ENCODE assay signal across 8 cellular contexts in the genomic region with DNA sequence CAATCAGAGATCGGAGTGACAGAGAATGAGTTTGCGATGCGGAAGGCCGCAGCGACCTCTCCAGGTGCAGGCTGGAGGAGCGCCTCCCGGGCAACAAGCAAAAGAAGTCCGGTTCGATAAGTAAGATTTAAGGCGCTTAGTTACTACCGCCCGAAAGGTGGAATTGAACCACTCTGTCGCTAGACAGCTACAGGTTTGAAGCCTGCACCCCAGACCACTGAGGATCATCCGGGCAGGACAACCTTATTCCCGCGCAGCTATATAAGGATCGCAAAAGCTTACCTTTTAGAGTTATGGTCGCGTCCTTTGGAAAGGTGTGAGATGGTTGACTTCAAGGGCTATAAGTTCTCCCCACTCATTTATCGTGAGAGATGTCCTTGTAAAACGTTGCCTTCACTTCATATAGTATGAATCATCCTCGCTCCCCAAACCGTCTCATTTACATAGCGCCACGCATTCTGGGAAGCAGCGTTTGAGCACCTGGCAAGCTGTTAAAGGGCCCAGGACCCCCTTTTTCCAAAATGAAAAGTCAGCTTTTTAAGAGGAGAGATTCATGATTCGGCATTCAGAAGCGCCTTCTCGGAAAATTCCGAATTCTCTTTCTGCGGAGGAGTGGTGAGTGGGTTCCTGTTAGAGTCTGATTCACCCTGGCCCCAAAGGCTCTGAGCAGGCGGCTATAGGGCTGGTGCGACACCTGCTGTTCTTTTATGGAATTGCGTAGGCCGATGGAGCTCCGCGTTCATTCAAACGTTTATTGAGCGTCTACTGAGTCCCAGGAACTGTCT. TPM values are rescaled to one million over a fixed set of nuclear protein-coding genes. Genes with fewer than 3 reads are reported as not detected.
DNase-seq lines count a peak whose midpoint lies in the region; ATAC-seq, FAIRE-seq and TF ChIP-seq lines count a peak whose summit lies in the region.

No MANE protein-coding gene starts in this region.

- TF ChIP-seq EP300 in HepG2 (IDR thresholded peaks at IDR 0.05; ENCODE audit: low read depth in 2 of 2, low read length in 2 of 2) (peak in 1 of 2 experiments; percentile 13; a peak in 1 of 4 replicates), HepG2 (CRISPR knock-in tag; IDR thresholded peaks at IDR 0.05; ENCODE audit: borderline replicate concordance) (no peak)

- WGBS in HepG2 (ENCODE audit: low lambda C conversion rate) = 3% methylated on average over 21 of the region's 39 CpGs

- H4K20me1 ChIP-seq in HepG2 (ENCODE audit: insufficient read depth, low read length) = no peaks in the 10 kb centered on the region

- TF ChIP-seq RAD21 in HepG2 (CRISPR knock-in tag; IDR thresholded peaks at IDR 0.05) = peak; percentile 92

- H3K79me2 ChIP-seq in HepG2 (ENCODE audit: insufficient read depth, low read length) = no peaks in the 10 kb centered on the region

- POLR2A ChIA-PET in BJ (lab: Charles Lee) = interaction anchor here (0.6 to 1.5 kb wide), 3 partner anchors 9 to 292 kb away, joined by 3 to 7 read pairs (median 7); no protein-coding TSS in a partner anchor
- POLR2A ChIA-PET in HepG2 (lab: Yijun Ruan, JAX) = interaction anchor here (0.7 to 2.3 kb wide), 8 partner anchors 10 to 74 kb away, joined by 3 to 33 read pairs (median 8); a partner anchor contains a TSS

- H2AFZ ChIP-seq in HepG2 (ENCODE audit: low read length) = peak overlapping the region; percentile 75

- intact Hi-C loops in HepG2 (cut with micrococcal nuclease; ENCODE audit: unreplicated experiment) = loop anchor here (1.0 kb wide), 2 partner anchors 39 to 51 kb away; no protein-coding TSS in a partner anchor

- peak overlapping the region; percentile 53 for H3K4me3 ChIP-seq in BJ (ENCODE audit: low read depth, low read length)
- H3K4me3 ChIP-seq in HepG2 (replicated peaks in 1 of 3; ENCODE audit: insufficient read depth in 1 of 3, low read depth in 2 of 3, low read length in 3 of 3) = peak overlapping the region; percentile 60 to 70 (median 66)

- peak overlapping the region; percentile 88 for H3K9ac ChIP-seq in HepG2 (ENCODE audit: insufficient read depth, low read depth, low read length)

- no peaks in the 10 kb centered on the region for H3K9me3 ChIP-seq in HepG2 (ENCODE audit: low read length)

- H3K27me3 ChIP-seq in BJ (ENCODE audit: control insufficient read depth, insufficient read depth, low read length) (no peaks in the 10 kb centered on the region), HepG2 (ENCODE audit: control insufficient read depth in 1 of 2, insufficient read depth in 2 of 2, low read length in 2 of 2) (peaks cover 0 to 16% of the 10 kb centered on the region in 2 experiments; a peak in 2 of 5 replicates)

- peak overlapping the region; percentile 90 for H3K27ac ChIP-seq in HepG2 (ENCODE audit: extremely low read length, insufficient read depth, low read length)

- H3K36me3 ChIP-seq in BJ (ENCODE audit: control insufficient read depth, insufficient read depth, low read length) = no peaks in the 10 kb centered on the region
- no peaks in the 10 kb centered on the region for H3K36me3 ChIP-seq in HepG2 (replicated peaks in 1 of 2; ENCODE audit: control insufficient read depth in 1 of 2, insufficient read depth in 2 of 2, low read length in 2 of 2)

- in situ Hi-C loops in HepG2 (cut with HindIII; ENCODE audit: extremely low pct_ligation_motif_present, low pct_unique_long_range_greater_than_20kb) = loop anchor here (5.0 to 10.0 kb wide), 2 partner anchors 36 to 54 kb away; a partner anchor contains a TSS

- FAIRE-seq in HepG2 (lab: Jason Lieb, UNC) = peak; percentile 90

- CTCF ChIA-PET in BJ (lab: Yijun Ruan, JAX) = interaction anchor here (0.7 to 23.1 kb wide), 31 partner anchors 9 to 386 kb away, joined by 3 to 764 read pairs (median 7); a partner anchor contains a TSS
- CTCF ChIA-PET in HepG2 (lab: Yijun Ruan, JAX; ENCODE audit: low intra/inter-chr PET ratio, low total read pairs) = interaction anchor here (0.7 to 3.5 kb wide), 6 partner anchors 32 to 91 kb away, joined by 3 to 117 read pairs (median 14); a partner anchor contains a TSS

- DNase-seq in BJ (ENCODE audit: low read depth) (no peak), NCI-H510A (lab: John Stamatoyannopoulos, UW) (peak; percentile 86), dedifferentiated amniotic fluid mesenchymal stem cell (ENCODE audit: extremely low spot score) (peak; percentile 91), HepG2 (ENCODE audit: low spot score) (peak; percentile 91)
- peak; percentile 86 to 94 for DNase-seq in activated CD4-positive, alpha-beta T cell treated with anti-CD3 and anti-CD28 coated beads for 4 hours
- peak; percentile 88 for DNase-seq in stimulated activated CD4-positive, alpha-beta T cell treated with anti-CD3 and anti-CD28 coated beads, Interleukin-4, amount 100 ng/mL, for 1 hour

- BruUV-seq in HepG2 (replicated peaks; lab: Mats Ljungman, UMichigan) = no TSS peak

- TF ChIP-seq POLR2A in GM19099 (IDR thresholded peaks at IDR 0.05; ENCODE audit: extremely low read depth, insufficient read length, low read depth) (peak; percentile 61), HepG2 (IDR thresholded peaks at IDR 0.05; ENCODE audit: insufficient read depth in 1 of 2, low read depth in 2 of 2, low read length in 2 of 2) (0 out of 4 replicates have a peak, but pooled peaks of 1 of the 2 experiments have one; percentile 38)

- ATAC-seq in HG03432 (IDR thresholded peaks at IDR 0.05; ENCODE audit: unreplicated experiment) (peak; percentile 74), HepG2 (peak; percentile 88)

- peak overlapping the region; percentile 86 for H3K4me2 ChIP-seq in HepG2 (ENCODE audit: low read depth, low read length)

- peak; percentile 93 for TF ChIP-seq CTCF in BJ (IDR thresholded peaks at IDR 0.05; ENCODE audit: insufficient read depth, low read depth, low read length)
- TF ChIP-seq CTCF in HepG2 (CRISPR knock-in tag; IDR thresholded peaks at IDR 0.05) = peak; percentile 93

- peaks cover 36% of the 10 kb centered on the region for H3K4me1 ChIP-seq in HepG2 (ENCODE audit: insufficient read depth, low read length)

RNA-seq across cellular contexts. Expression of a gene that starts 10.8 kb away (rescaled TPM):
- polyA plus RNA-seq in BJ (2011; rRNA removed) (2.6 and 4.5 TPM in 2 replicates), HepG2 (2011; rRNA removed) (2.8 TPM in 2 replicates)
- polyA minus RNA-seq in BJ (2011; rRNA and poly(A)+ RNA removed) = 10.1 and 15.8 TPM in 2 replicates
- total RNA-seq in HepG2 (2016; rRNA removed; fragmentation: Illumina TruSeq; extraction: Trizol) = 0.21 and 6.0 TPM in 2 replicates
- 0.79 and 0.91 TPM in 2 replicates for total RNA-seq in HepG2 (2016; cell fraction: cytosol; rRNA removed; fragmentation: Illumina TruSeq; extraction: Trizol; ENCODE audit: low read depth)
- total RNA-seq in HepG2 (2016; cell fraction: insoluble cytoplasmic fraction; rRNA removed; fragmentation: Illumina TruSeq; extraction: Trizol) = 0.37 and 5.7 TPM in 2 replicates
- total RNA-seq in HepG2 (2016; cell fraction: membrane; rRNA removed; fragmentation: Illumina TruSeq; extraction: Trizol) = 0.93 and 1.2 TPM in 2 replicates
- 17.8 and 18.2 TPM in 2 replicates for total RNA-seq in HepG2 (2016; cell fraction: nucleus; rRNA removed; fragmentation: Illumina TruSeq; extraction: Trizol)
- 0.67 and 0.69 TPM in 2 replicates for polyA plus RNA-seq in HepG2 (2011; cell fraction: cytosol; rRNA removed)
- polyA plus RNA-seq in HepG2 (2011; cell fraction: nucleus; rRNA removed) = 23.1 and 35.9 TPM in 2 replicates
- polyA plus RNA-seq in HepG2 (2012) = 0.51 and 1.1 TPM in 2 replicates
- not detected in 2 replicates for polyA plus RNA-seq in HepG2 (2016; cell fraction: cytosol; fragmentation: Illumina TruSeq; extraction: Trizol; ENCODE audit: low read depth)
- 0.35 and 0.74 TPM in 2 replicates for polyA plus RNA-seq in HepG2 (2016; cell fraction: insoluble cytoplasmic fraction; fragmentation: Illumina TruSeq; extraction: Trizol; ENCODE audit: low read depth)
- 0.17 and 0.41 TPM in 2 replicates for polyA plus RNA-seq in HepG2 (2016; cell fraction: membrane; fragmentation: Illumina TruSeq; extraction: Trizol; ENCODE audit: low read depth)
- polyA plus RNA-seq in HepG2 (2016; cell fraction: nucleus; fragmentation: Illumina TruSeq; extraction: Trizol; ENCODE audit: insufficient read depth, low read depth) = 17.9 and 36.0 TPM in 2 replicates
- polyA minus RNA-seq in HepG2 (2011; rRNA and poly(A)+ RNA removed; ENCODE audit: low replicate concordance) = 16.2 and 24.3 TPM in 2 replicates
- 1.5 and 2.2 TPM in 2 replicates for polyA minus RNA-seq in HepG2 (2011; cell fraction: cytosol; rRNA and poly(A)+ RNA removed)
- polyA minus RNA-seq in HepG2 (2011; cell fraction: nucleus; rRNA and poly(A)+ RNA removed) = 32.3 and 48.2 TPM in 2 replicates

RNA-seq across cellular contexts. Expression of a gene that starts 18.2 kb away (rescaled TPM):
- polyA plus RNA-seq in BJ (2011; rRNA removed) (27.3 and 42.3 TPM in 2 replicates), HepG2 (2011; rRNA removed) (17.1 and 18.0 TPM in 2 replicates)
- 19.1 and 27.1 TPM in 2 replicates for polyA minus RNA-seq in BJ (2011; rRNA and poly(A)+ RNA removed)
- total RNA-seq in HepG2 (2016; rRNA removed; fragmentation: Illumina TruSeq; extraction: Trizol) = 2.1 and 2.9 TPM in 2 replicates
- 5.1 and 6.2 TPM in 2 replicates for total RNA-seq in HepG2 (2016; cell fraction: cytosol; rRNA removed; fragmentation: Illumina TruSeq; extraction: Trizol; ENCODE audit: low read depth)
- total RNA-seq in HepG2 (2016; cell fraction: insoluble cytoplasmic fraction; rRNA removed; fragmentation: Illumina TruSeq; extraction: Trizol) = 2.0 and 3.5 TPM in 2 replicates
- 6.2 and 8.3 TPM in 2 replicates for total RNA-seq in HepG2 (2016; cell fraction: membrane; rRNA removed; fragmentation: Illumina TruSeq; extraction: Trizol)
- 2.3 and 2.8 TPM in 2 replicates for total RNA-seq in HepG2 (2016; cell fraction: nucleus; rRNA removed; fragmentation: Illumina TruSeq; extraction: Trizol)
- polyA plus RNA-seq in HepG2 (2011; cell fraction: cytosol; rRNA removed) = 13.2 and 17.0 TPM in 2 replicates
- 12.6 and 14.7 TPM in 2 replicates for polyA plus RNA-seq in HepG2 (2011; cell fraction: nucleus; rRNA removed)
- polyA plus RNA-seq in HepG2 (2012) = 11.2 and 15.2 TPM in 2 replicates
- polyA plus RNA-seq in HepG2 (2016; cell fraction: cytosol; fragmentation: Illumina TruSeq; extraction: Trizol; ENCODE audit: low read depth) = 8.6 and 9.5 TPM in 2 replicates
- polyA plus RNA-seq in HepG2 (2016; cell fraction: insoluble cytoplasmic fraction; fragmentation: Illumina TruSeq; extraction: Trizol; ENCODE audit: low read depth) = 3.9 and 4.7 TPM in 2 replicates
- 9.5 and 9.7 TPM in 2 replicates for polyA plus RNA-seq in HepG2 (2016; cell fraction: membrane; fragmentation: Illumina TruSeq; extraction: Trizol; ENCODE audit: low read depth)
- polyA plus RNA-seq in HepG2 (2016; cell fraction: nucleus; fragmentation: Illumina TruSeq; extraction: Trizol; ENCODE audit: insufficient read depth, low read depth) = 11.0 and 11.5 TPM in 2 replicates
- polyA minus RNA-seq in HepG2 (2011; rRNA and poly(A)+ RNA removed; ENCODE audit: low replicate concordance) = 6.0 and 30.0 TPM in 2 replicates
- polyA minus RNA-seq in HepG2 (2011; cell fraction: cytosol; rRNA and poly(A)+ RNA removed) = 7.6 and 8.3 TPM in 2 replicates
- 7.1 and 7.6 TPM in 2 replicates for polyA minus RNA-seq in HepG2 (2011; cell fraction: nucleus; rRNA and poly(A)+ RNA removed)

RNA-seq across cellular contexts. Expression of a gene that starts 19.6 kb away (rescaled TPM):
- 1.0 and 1.2 TPM in 2 replicates for polyA plus RNA-seq in BJ (2011; rRNA removed)
- polyA minus RNA-seq in BJ (2011; rRNA and poly(A)+ RNA removed) = 0.66 TPM in 1 of 2 replicates, not detected in the other
- 0.31 and 0.67 TPM in 2 replicates for total RNA-seq in HepG2 (2016; rRNA removed; fragmentation: Illumina TruSeq; extraction: Trizol)
- 0.53 and 0.71 TPM in 2 replicates for total RNA-seq in HepG2 (2016; cell fraction: cytosol; rRNA removed; fragmentation: Illumina TruSeq; extraction: Trizol; ENCODE audit: low read depth)
- 0.48 and 0.91 TPM in 2 replicates for total RNA-seq in HepG2 (2016; cell fraction: insoluble cytoplasmic fraction; rRNA removed; fragmentation: Illumina TruSeq; extraction: Trizol)
- 0.72 and 1.2 TPM in 2 replicates for total RNA-seq in HepG2 (2016; cell fraction: membrane; rRNA removed; fragmentation: Illumina TruSeq; extraction: Trizol)
- total RNA-seq in HepG2 (2016; cell fraction: nucleus; rRNA removed; fragmentation: Illumina TruSeq; extraction: Trizol) = not detected in 2 replicates
- 1.3 and 1.8 TPM in 2 replicates for polyA plus RNA-seq in HepG2 (2011; rRNA removed)
- polyA plus RNA-seq in HepG2 (2011; cell fraction: cytosol; rRNA removed) = 2.6 TPM in 2 replicates
- 1.1 and 2.1 TPM in 2 replicates for polyA plus RNA-seq in HepG2 (2011; cell fraction: nucleus; rRNA removed)
- 1.4 and 1.9 TPM in 2 replicates for polyA plus RNA-seq in HepG2 (2012)
- polyA plus RNA-seq in HepG2 (2016; cell fraction: cytosol; fragmentation: Illumina TruSeq; extraction: Trizol; ENCODE audit: low read depth) = 0.86 and 1.5 TPM in 2 replicates
- 0.76 TPM in 1 of 2 replicates, not detected in the other for polyA plus RNA-seq in HepG2 (2016; cell fraction: insoluble cytoplasmic fraction; fragmentation: Illumina TruSeq; extraction: Trizol; ENCODE audit: low read depth)
- polyA plus RNA-seq in HepG2 (2016; cell fraction: membrane; fragmentation: Illumina TruSeq; extraction: Trizol; ENCODE audit: low read depth) = 0.77 and 1.1 TPM in 2 replicates
- 1.2 TPM in 1 of 2 replicates, not detected in the other for polyA plus RNA-seq in HepG2 (2016; cell fraction: nucleus; fragmentation: Illumina TruSeq; extraction: Trizol; ENCODE audit: insufficient read depth, low read depth)
- polyA minus RNA-seq in HepG2 (2011; rRNA and poly(A)+ RNA removed; ENCODE audit: low replicate concordance) = 0.23 TPM in 1 of 2 replicates, not detected in the other
- polyA minus RNA-seq in HepG2 (2011; cell fraction: cytosol; rRNA and poly(A)+ RNA removed) = not detected in 2 replicates
- polyA minus RNA-seq in HepG2 (2011; cell fraction: nucleus; rRNA and poly(A)+ RNA removed) = 0.50 TPM in 1 of 2 replicates, not detected in the other

RNA-seq across cellular contexts. Expression of a gene that starts 28.6 kb away (rescaled TPM):
- polyA plus RNA-seq in BJ (2011; rRNA removed) (110 and 117 TPM in 2 replicates), HepG2 (2011; rRNA removed) (41.8 and 49.1 TPM in 2 replicates)
- 119 and 157 TPM in 2 replicates for polyA minus RNA-seq in BJ (2011; rRNA and poly(A)+ RNA removed)
- 64.6 and 67.1 TPM in 2 replicates for total RNA-seq in HepG2 (2016; rRNA removed; fragmentation: Illumina TruSeq; extraction: Trizol)
- total RNA-seq in HepG2 (2016; cell fraction: cytosol; rRNA removed; fragmentation: Illumina TruSeq; extraction: Trizol; ENCODE audit: low read depth) = 22.8 and 24.0 TPM in 2 replicates
- total RNA-seq in HepG2 (2016; cell fraction: insoluble cytoplasmic fraction; rRNA removed; fragmentation: Illumina TruSeq; extraction: Trizol) = 60.7 and 68.5 TPM in 2 replicates
- 55.3 and 59.3 TPM in 2 replicates for total RNA-seq in HepG2 (2016; cell fraction: membrane; rRNA removed; fragmentation: Illumina TruSeq; extraction: Trizol)
- total RNA-seq in HepG2 (2016; cell fraction: nucleus; rRNA removed; fragmentation: Illumina TruSeq; extraction: Trizol) = 38.8 and 40.6 TPM in 2 replicates
- 29.9 and 46.4 TPM in 2 replicates for polyA plus RNA-seq in HepG2 (2011; cell fraction: cytosol; rRNA removed)
- 78.2 and 83.1 TPM in 2 replicates for polyA plus RNA-seq in HepG2 (2011; cell fraction: nucleus; rRNA removed)
- polyA plus RNA-seq in HepG2 (2012) = 30.9 and 35.9 TPM in 2 replicates
- 20.6 and 22.3 TPM in 2 replicates for polyA plus RNA-seq in HepG2 (2016; cell fraction: cytosol; fragmentation: Illumina TruSeq; extraction: Trizol; ENCODE audit: low read depth)
- 75.4 and 76.4 TPM in 2 replicates for polyA plus RNA-seq in HepG2 (2016; cell fraction: insoluble cytoplasmic fraction; fragmentation: Illumina TruSeq; extraction: Trizol; ENCODE audit: low read depth)
- polyA plus RNA-seq in HepG2 (2016; cell fraction: membrane; fragmentation: Illumina TruSeq; extraction: Trizol; ENCODE audit: low read depth) = 40.8 and 44.1 TPM in 2 replicates
- polyA plus RNA-seq in HepG2 (2016; cell fraction: nucleus; fragmentation: Illumina TruSeq; extraction: Trizol; ENCODE audit: insufficient read depth, low read depth) = 70.9 and 74.4 TPM in 2 replicates
- 38.0 and 110 TPM in 2 replicates for polyA minus RNA-seq in HepG2 (2011; rRNA and poly(A)+ RNA removed; ENCODE audit: low replicate concordance)
- 36.7 and 47.2 TPM in 2 replicates for polyA minus RNA-seq in HepG2 (2011; cell fraction: cytosol; rRNA and poly(A)+ RNA removed)
- polyA minus RNA-seq in HepG2 (2011; cell fraction: nucleus; rRNA and poly(A)+ RNA removed) = 31.7 and 50.2 TPM in 2 replicates

RNA-seq across cellular contexts. Expression of a gene that starts 54.9 kb away (rescaled TPM):
- polyA plus RNA-seq in BJ (2011; rRNA removed) (84.3 and 121 TPM in 2 replicates), HepG2 (2011; rRNA removed) (66.4 and 76.6 TPM in 2 replicates)
- polyA minus RNA-seq in BJ (2011; rRNA and poly(A)+ RNA removed) = 69.3 and 116 TPM in 2 replicates
- 39.3 and 40.0 TPM in 2 replicates for total RNA-seq in HepG2 (2016; rRNA removed; fragmentation: Illumina TruSeq; extraction: Trizol)
- 45.6 and 63.1 TPM in 2 replicates for total RNA-seq in HepG2 (2016; cell fraction: cytosol; rRNA removed; fragmentation: Illumina TruSeq; extraction: Trizol; ENCODE audit: low read depth)
- 33.8 and 46.8 TPM in 2 replicates for total RNA-seq in HepG2 (2016; cell fraction: insoluble cytoplasmic fraction; rRNA removed; fragmentation: Illumina TruSeq; extraction: Trizol)
- total RNA-seq in HepG2 (2016; cell fraction: membrane; rRNA removed; fragmentation: Illumina TruSeq; extraction: Trizol) = 47.2 and 50.6 TPM in 2 replicates
- 15.5 and 16.4 TPM in 2 replicates for total RNA-seq in HepG2 (2016; cell fraction: nucleus; rRNA removed; fragmentation: Illumina TruSeq; extraction: Trizol)
- 48.2 and 78.5 TPM in 2 replicates for polyA plus RNA-seq in HepG2 (2011; cell fraction: cytosol; rRNA removed)
- 84.4 and 86.6 TPM in 2 replicates for polyA plus RNA-seq in HepG2 (2011; cell fraction: nucleus; rRNA removed)
- polyA plus RNA-seq in HepG2 (2012) = 38.8 and 40.5 TPM in 2 replicates
- 57.8 and 73.2 TPM in 2 replicates for polyA plus RNA-seq in HepG2 (2016; cell fraction: cytosol; fragmentation: Illumina TruSeq; extraction: Trizol; ENCODE audit: low read depth)
- 53.9 and 54.0 TPM in 2 replicates for polyA plus RNA-seq in HepG2 (2016; cell fraction: insoluble cytoplasmic fraction; fragmentation: Illumina TruSeq; extraction: Trizol; ENCODE audit: low read depth)
- 53.9 and 61.0 TPM in 2 replicates for polyA plus RNA-seq in HepG2 (2016; cell fraction: membrane; fragmentation: Illumina TruSeq; extraction: Trizol; ENCODE audit: low read depth)
- polyA plus RNA-seq in HepG2 (2016; cell fraction: nucleus; fragmentation: Illumina TruSeq; extraction: Trizol; ENCODE audit: insufficient read depth, low read depth) = 40.4 and 44.1 TPM in 2 replicates
- polyA minus RNA-seq in HepG2 (2011; rRNA and poly(A)+ RNA removed; ENCODE audit: low replicate concordance) = 68.2 and 77.1 TPM in 2 replicates
- 28.0 and 42.8 TPM in 2 replicates for polyA minus RNA-seq in HepG2 (2011; cell fraction: cytosol; rRNA and poly(A)+ RNA removed)
- 23.7 and 24.2 TPM in 2 replicates for polyA minus RNA-seq in HepG2 (2011; cell fraction: nucleus; rRNA and poly(A)+ RNA removed)
